Comparison of ENCODE assay signal across 8 cellular contexts in the genomic region with DNA sequence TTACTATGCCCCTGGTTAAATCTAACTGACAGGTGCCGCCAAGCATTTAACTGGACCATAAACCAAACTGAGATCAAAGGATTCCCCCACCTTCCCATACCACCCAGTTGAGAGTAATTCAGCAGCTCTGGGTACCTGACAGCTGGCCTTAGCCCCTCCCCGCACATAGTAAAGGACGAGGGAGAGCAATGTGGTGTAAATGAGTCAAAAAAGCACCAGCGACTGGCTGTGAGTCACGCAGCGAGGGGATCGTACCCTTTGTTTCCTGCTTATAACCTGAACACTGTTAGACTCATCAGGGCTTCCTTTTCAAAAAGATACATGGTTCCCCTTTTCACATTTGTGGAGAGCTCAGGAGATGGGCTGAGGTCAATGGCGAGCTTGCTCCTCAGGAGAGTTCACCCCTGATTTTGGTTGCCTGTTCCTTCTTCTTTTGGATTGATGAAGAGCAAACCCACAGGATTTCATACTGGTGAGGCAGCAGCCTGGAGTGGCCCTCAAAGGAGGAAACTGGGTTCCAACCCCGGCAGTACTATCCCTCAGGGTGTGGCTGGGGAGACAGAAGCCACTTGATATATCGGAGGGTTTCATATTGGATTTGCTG.
DNase-seq lines count a peak whose midpoint lies in the region; ATAC-seq and TF ChIP-seq lines count a peak whose summit lies in the region.
"Had no signal": no experiment of that assay in that cellular context is flagged by ENCODE, and none has a peak within 500 bp of the region (broad histone marks: within the 10 kb centered on the region; RNA-seq: fewer than 3 reads in every experiment).

No MANE protein-coding gene starts in this region.

- H3K9me3 ChIP-seq in T-helper 17 cell (ENCODE audit: control insufficient read depth, low read length, poor library complexity, severe bottlenecking) = no peaks in the 10 kb centered on the region
- no peaks in the 10 kb centered on the region for H3K9me3 ChIP-seq in vagina
- H3K9me3 ChIP-seq: thoracic aorta had no signal

- H3K4me3 Mint-ChIP-seq in T-helper 17 cell = peak overlapping the region; percentile 39
- no peak overlapping the region for H3K4me3 Mint-ChIP-seq in dendritic cell treated with granulocyte-macrophage colony-stimulating factor and Interleukin-4, amounts not matched to agents 40 ng/mL and 50 ng/mL, for 4 days

- H3K27ac ChIP-seq in vagina = no peak overlapping the region
- H3K27ac ChIP-seq: thoracic aorta had no signal

- no peak for DNase-seq in T-helper 17 cell
- DNase-seq in stimulated activated CD4-positive, alpha-beta T cell treated with anti-CD3 and anti-CD28 coated beads, Interleukin-4, amount 100 ng/mL, for 4 hours = peak; percentile 61 to 73
- DNase-seq in vagina (ENCODE audit: extremely low spot score in 2 of 2) = no peak
- DNase-seq in NCI-H2107 (lab: John Stamatoyannopoulos, UW) = no peak

- no peak for TF ChIP-seq POLR2A in vagina (IDR thresholded peaks at IDR 0.05)

- ATAC-seq in GM19328 (IDR thresholded peaks at IDR 0.05; ENCODE audit: unreplicated experiment) (peak; percentile 60), HG03135 (IDR thresholded peaks at IDR 0.05; ENCODE audit: unreplicated experiment) (peak; percentile 69), T-helper 17 cell (peak; percentile 74)

- no peak overlapping the region for H3K4me3 ChIP-seq in vagina
- H3K4me3 ChIP-seq: thoracic aorta had no signal

- H3K27ac Mint-ChIP-seq in T-helper 17 cell = peak overlapping the region; percentile 80
- H3K27ac Mint-ChIP-seq in dendritic cell treated with granulocyte-macrophage colony-stimulating factor and Interleukin-4, amounts not matched to agents 40 ng/mL and 50 ng/mL, for 4 days = peak overlapping the region; percentile 40

- intact Hi-C loops in dendritic cell treated with granulocyte-macrophage colony-stimulating factor and Interleukin-4, amounts not matched to agents 40 ng/mL and 50 ng/mL, for 4 days (cut with micrococcal nuclease) = loop anchor here (10.0 kb wide), 1 partner anchor 129 kb away; the partner anchor contains the start of gene DAP
- intact Hi-C loops in vagina (cut with DNase I) = no loop called here

- peaks cover 20% of the 10 kb centered on the region for H3K4me1 ChIP-seq in vagina

- peaks cover 39% of the 10 kb centered on the region for H3K4me1 Mint-ChIP-seq in T-helper 17 cell
- H3K4me1 Mint-ChIP-seq in dendritic cell treated with granulocyte-macrophage colony-stimulating factor and Interleukin-4, amounts not matched to agents 40 ng/mL and 50 ng/mL, for 4 days (ENCODE audit: low read depth) = peaks cover 70% of the 10 kb centered on the region

- H3K9me3 Mint-ChIP-seq in dendritic cell treated with granulocyte-macrophage colony-stimulating factor and Interleukin-4, amounts not matched to agents 40 ng/mL and 50 ng/mL, for 4 days = peaks cover 9% of the 10 kb centered on the region

- no peaks in the 10 kb centered on the region for H3K36me3 ChIP-seq in vagina
- H3K36me3 ChIP-seq: thoracic aorta had no signal

- no peaks in the 10 kb centered on the region for H3K27me3 ChIP-seq in vagina

- H3K36me3 Mint-ChIP-seq in T-helper 17 cell (ENCODE audit: low read depth) = peaks cover 4% of the 10 kb centered on the region
- H3K36me3 Mint-ChIP-seq in dendritic cell treated with granulocyte-macrophage colony-stimulating factor and Interleukin-4, amounts not matched to agents 40 ng/mL and 50 ng/mL, for 4 days (ENCODE audit: low read depth) = no peaks in the 10 kb centered on the region

- TF ChIP-seq CTCF in vagina (IDR thresholded peaks at IDR 0.05) = no peak

- peaks cover 10% of the 10 kb centered on the region for H3K27me3 Mint-ChIP-seq in T-helper 17 cell
- peaks cover 23% of the 10 kb centered on the region for H3K27me3 Mint-ChIP-seq in dendritic cell treated with granulocyte-macrophage colony-stimulating factor and Interleukin-4, amounts not matched to agents 40 ng/mL and 50 ng/mL, for 4 days

Comparison
In these comparisons a context has a peak if more than half of its experiments do, and no peak if none do; other contexts are left out.
1. DNase-seq: peak in stimulated activated CD4-positive, alpha-beta T cell treated with anti-CD3 and anti-CD28 coated beads, Interleukin-4, amount 100 ng/mL, for 4 hours (2 of 2); none in T-helper 17 cell (0 of 3), vagina (0 of 2) and NCI-H2107 (single experiment).
2. Peak in every context shown above with its lines, with median percentiles within 50 percentile points of each other: ATAC-seq.